ENCODE assay signal across 8 cellular contexts in the genomic region with DNA sequence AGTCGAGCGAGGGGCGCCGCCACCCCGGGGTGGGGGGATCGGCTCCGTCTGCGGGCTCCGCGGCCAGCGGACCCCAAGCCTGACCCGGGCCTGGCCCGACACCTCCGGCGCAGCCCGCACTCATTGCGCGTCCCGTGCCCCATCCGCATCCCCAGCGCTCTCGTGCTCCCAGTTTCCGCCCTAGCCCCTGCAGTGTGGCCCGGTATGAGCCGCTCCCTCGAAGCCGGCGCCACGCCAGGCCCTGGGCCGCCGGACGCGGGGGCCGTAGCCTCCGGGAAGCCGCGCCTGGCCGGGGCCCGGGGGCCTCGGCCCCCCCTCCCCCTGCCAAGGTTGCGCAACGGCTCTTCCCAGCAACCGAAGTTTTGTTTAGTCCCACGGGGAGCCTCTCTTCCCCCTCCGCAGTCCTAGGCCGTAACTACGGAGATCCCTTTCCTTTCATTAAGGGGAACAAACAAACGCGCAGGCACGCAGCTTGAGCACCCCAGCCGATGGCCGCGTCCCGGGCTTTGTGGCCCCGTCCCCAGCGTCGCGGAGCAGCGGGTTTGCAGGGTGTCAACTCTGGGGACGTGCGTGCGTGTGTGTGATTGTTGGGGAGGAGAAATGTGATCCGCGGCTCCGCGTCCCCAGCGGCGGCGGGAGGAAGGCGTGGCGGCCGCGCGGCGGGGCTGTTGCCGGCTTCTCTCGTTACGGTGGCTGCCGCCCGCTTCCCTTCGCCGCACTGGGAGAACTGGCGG. TPM values are rescaled to one million over a fixed set of nuclear protein-coding genes. Genes with fewer than 3 reads are reported as not detected.
A peak's percentile ranks its signal among the peaks of the same experiment; 100 is the strongest.
DNase-seq lines count a peak whose midpoint lies in the region; ATAC-seq and TF ChIP-seq lines count a peak whose summit lies in the region.

No MANE protein-coding gene starts in this region.

- no peaks in the 10 kb centered on the region for H3K9me3 ChIP-seq in adrenal gland (replicated peaks in 1 of 3)
- no peaks in the 10 kb centered on the region for H3K9me3 ChIP-seq in prostate gland

- peak; percentile 57 to 79 for TF ChIP-seq POLR2A in adrenal gland (IDR thresholded peaks at IDR 0.05)
- TF ChIP-seq POLR2A in prostate gland (IDR thresholded peaks at IDR 0.05) = peak; percentile 60

- WGBS in adrenal gland, 4 donors = 0 to 1% (median 0%) methylated on average over 14 to 83 of the region's 83 CpGs
- WGBS in prostate gland = under 1% methylated on average over 75 of the region's 83 CpGs

- H3K36me3 ChIP-seq in adrenal gland (replicated peaks in 1 of 2) (no peaks in the 10 kb centered on the region), prostate gland (no peaks in the 10 kb centered on the region)

- H3K4me3 ChIP-seq in adrenal gland (peak overlapping the region; percentile 79 to 97 (median 82)), prostate gland (peak overlapping the region; percentile 64 to 95)

- H3K27me3 ChIP-seq in adrenal gland (no peaks in the 10 kb centered on the region), prostate gland (replicated peaks; ENCODE audit: insufficient read depth) (no peaks in the 10 kb centered on the region)

- TF ChIP-seq CTCF in GM12872 (IDR thresholded peaks at IDR 0.05; ENCODE audit: insufficient read depth, low read depth, low read length) (peak; percentile 33; the same call in 1 of the 3 replicates), adrenal gland (IDR thresholded peaks at IDR 0.05) (peak; percentile 22 to 56 (median 42)), prostate gland (IDR thresholded peaks at IDR 0.05) (peak in 3 of 4 experiments; percentile 14 to 51 (median 48))

- intact Hi-C loops in adrenal gland (cut with DNase I) = loop anchor here (5.0 to 10.0 kb wide), 3 partner anchors 64 to 93 kb away; a partner anchor contains a TSS
- intact Hi-C loops in left cardiac atrium (cut with DNase I) = loop anchor here (2.0 to 10.0 kb wide), 5 partner anchors 69 to 93 kb away; a partner anchor contains a TSS
- intact Hi-C loops in prostate gland (cut with DNase I) = loop anchor here (5.0 to 10.0 kb wide), 3 partner anchors 69 to 477 kb away; a partner anchor contains a TSS

- DNase-seq in NCI-H1105 (lab: John Stamatoyannopoulos, UW) = peak; percentile 65
- DNase-seq in T follicular helper cell (ENCODE audit: low read depth) = peak; percentile 56
- peak; percentile 83 to 89 (median 87) for DNase-seq in adrenal gland
- DNase-seq in left cardiac atrium = peak; percentile 91
- DNase-seq in prostate gland (ENCODE audit: low spot score) = peak; percentile 85
- DNase-seq in ureter (ENCODE audit: low spot score) = peak; percentile 92

- peaks cover 30 to 44% of the 10 kb centered on the region in 2 donors for H3K4me1 ChIP-seq in adrenal gland (replicated peaks in 1 of 2)
- no peaks in the 10 kb centered on the region for H3K4me1 ChIP-seq in prostate gland (replicated peaks)

- H3K27ac ChIP-seq in adrenal gland = peak overlapping the region; percentile 91 to 100 (median 100)
- H3K27ac ChIP-seq in prostate gland = peak overlapping the region; percentile 99 to 100

- ATAC-seq in HG02623 (IDR thresholded peaks at IDR 0.05; ENCODE audit: unreplicated experiment) = peak; percentile 26
- ATAC-seq in left cardiac atrium = peak; percentile 87 to 92

RNA-seq across cellular contexts. Expression of a gene that starts 0.9 kb away (rescaled TPM):
- total RNA-seq in adrenal gland (100 to 1,000 TPM in 3 of 8 donors, 10 to 100 TPM in 5; 62.0 to 154 (median 92.0) TPM), left cardiac atrium (100 to 1,000 TPM; 202 to 226 TPM), prostate gland (10 to 100 TPM; 90.4 to 97.2 TPM), ureter (160 TPM)
- 10 to 100 TPM; 14.2 to 33.9 (median 14.5) TPM for polyA plus RNA-seq in adrenal gland

Comparison
In these comparisons a context has a peak if more than half of its experiments do, and no peak if none do; other contexts are left out.
1. Peak in every context shown above with its lines: DNase-seq, ATAC-seq, H3K4me3 ChIP-seq and H3K27ac ChIP-seq.